8 cellular contexts compared by ENCODE assay signal in the genomic region with DNA sequence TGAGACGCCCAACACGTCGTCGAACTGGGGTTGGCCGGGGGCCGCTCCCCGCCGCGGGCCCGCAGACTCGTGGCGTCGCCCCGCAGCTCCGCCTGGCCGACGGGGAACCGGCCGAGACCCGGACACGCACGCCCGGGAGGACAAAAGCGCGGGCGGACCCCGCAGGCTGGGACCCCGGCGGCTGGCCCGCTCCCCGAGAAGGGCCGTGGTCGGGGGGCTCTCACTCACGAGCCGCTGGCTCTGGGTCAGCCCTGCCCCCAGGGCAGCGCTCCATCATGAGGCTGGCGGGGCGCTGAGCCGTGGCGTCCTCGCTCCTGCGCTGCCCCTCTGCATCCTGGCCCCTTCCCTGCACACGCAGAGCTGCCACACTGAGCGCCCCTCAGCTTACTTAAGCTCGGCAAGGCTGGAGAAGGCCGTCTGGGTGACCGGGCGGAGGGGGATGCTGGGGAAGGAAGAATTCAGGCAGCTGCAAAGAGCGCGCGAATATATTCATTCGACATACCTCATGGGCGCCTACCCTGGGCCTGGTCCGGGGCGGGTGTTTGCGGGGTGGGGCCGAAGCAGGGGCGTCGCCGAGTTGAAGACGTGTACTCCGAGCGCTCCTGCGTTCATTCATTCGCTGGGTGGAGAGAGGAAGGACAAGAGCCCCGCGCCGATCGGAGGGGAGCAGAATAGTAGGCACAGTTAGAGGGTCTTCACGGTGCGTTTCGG. TPM values are rescaled to one million over a fixed set of nuclear protein-coding genes. Genes with fewer than 3 reads are reported as not detected.
DNase-seq lines count a peak whose midpoint lies in the region; ATAC-seq and TF ChIP-seq lines count a peak whose summit lies in the region.

No MANE protein-coding gene starts in this region.

- H4K91ac ChIP-seq in neuronal stem cell (ENCODE audit: low read depth, low read length, poor library complexity) = no peak overlapping the region

- peak overlapping the region; percentile 95 for H3K9ac ChIP-seq in neuronal stem cell (ENCODE audit: low read depth, low read length, poor library complexity)

- H3K27me3 ChIP-seq in Panc1 (ENCODE audit: control insufficient read depth, insufficient read depth, low read length) (peaks cover 3% of the 10 kb centered on the region; the same call in 1 of the 2 replicates), neuronal stem cell (ENCODE audit: control insufficient read depth in 3 of 3, insufficient read depth in 3 of 3, low read depth in 1 of 3, low read length in 3 of 3) (peaks cover 0 to 21% (median 2%) of the 10 kb centered on the region in 3 experiments)

- no peak overlapping the region for H2BK15ac ChIP-seq in neuronal stem cell (ENCODE audit: low read length)

- H3K79me1 ChIP-seq in neuronal stem cell (ENCODE audit: low read depth, low read length) = peaks cover 3% of the 10 kb centered on the region

- POLR2A ChIA-PET in Panc1 (lab: Charles Lee) = no interaction called here

- H3K23ac ChIP-seq in neuronal stem cell (ENCODE audit: low read depth, low read length, poor library complexity) = peak overlapping the region; percentile 65

- WGBS in neuronal stem cell (ENCODE audit: extremely low coverage in 2 of 2, insufficient read length in 2 of 2, insufficient replicate concordance in 1 of 2), 2 donors = no CpG with 5 or more reads among the region's 72 CpGs

- H4K8ac ChIP-seq in neuronal stem cell (ENCODE audit: low read depth, low read length) = no peak overlapping the region

- H2BK120ac ChIP-seq in neuronal stem cell (ENCODE audit: low read depth, low read length) = no peak overlapping the region

- peak overlapping the region; percentile 79 for H3K4me2 ChIP-seq in neuronal stem cell (ENCODE audit: insufficient read depth, low read length, poor library complexity, severe bottlenecking)

- H3K18ac ChIP-seq in neuronal stem cell (ENCODE audit: low read length) = peak overlapping the region; percentile 99

- peak overlapping the region; percentile 95 for H3K14ac ChIP-seq in neuronal stem cell (ENCODE audit: low read length)

- TF ChIP-seq CTCF in Panc1 (IDR thresholded peaks at IDR 0.05) (no peak), fibroblast of pulmonary artery (IDR thresholded peaks at IDR 0.05; ENCODE audit: low read length, missing control alignments) (no peak)

- H2AFZ ChIP-seq in neuronal stem cell (ENCODE audit: low read length) = no peak overlapping the region

- peak overlapping the region; percentile 80 for H3K4ac ChIP-seq in neuronal stem cell (ENCODE audit: low read length)

- H3K36me3 ChIP-seq in Panc1 (ENCODE audit: control insufficient read depth, insufficient read depth, low read length) (no peaks in the 10 kb centered on the region), neuronal stem cell (replicated peaks in 1 of 2; ENCODE audit: control insufficient read depth in 2 of 2, insufficient read depth in 2 of 2, low read length in 2 of 2) (peaks cover 0 to 2% of the 10 kb centered on the region in 2 donors)

- H3K4me3 ChIP-seq in Panc1 (ENCODE audit: low read depth in 2 of 2, low read length in 2 of 2) (peak overlapping the region; percentile 49 to 55), fibroblast of pulmonary artery (replicated peaks; ENCODE audit: low read depth, low read length) (peak overlapping the region; percentile 55), neuronal stem cell (ENCODE audit: low read length in 2 of 2) (peak overlapping the region in 1 of 2 donors; percentile 84)

- H2BK12ac ChIP-seq in neuronal stem cell (ENCODE audit: low read length) = no peak overlapping the region

- CTCF ChIA-PET in Panc1 (lab: Charles Lee) = no interaction called here

- H3K4me1 ChIP-seq in Panc1 (ENCODE audit: control insufficient read depth, insufficient read depth, low read length) (peaks cover 14% of the 10 kb centered on the region; the same call in 1 of the 2 replicates), neuronal stem cell (ENCODE audit: control insufficient read depth in 2 of 2, insufficient read depth in 1 of 2, low read depth in 1 of 2, low read length in 2 of 2) (peaks cover 6 to 12% of the 10 kb centered on the region in 2 donors)

- in situ Hi-C loops in Panc1 (cut with HindIII; ENCODE audit: low pct_unique_long_range_greater_than_20kb, low sequenced_read_pairs) = no loop called here

- ATAC-seq in Panc1 (peak; percentile 87), HG02610 (IDR thresholded peaks at IDR 0.05; ENCODE audit: unreplicated experiment) (no peak)

- peak overlapping the region; percentile 53 for H2AK5ac ChIP-seq in neuronal stem cell (ENCODE audit: low read depth, low read length)

- intact Hi-C loops in Panc1 (cut with micrococcal nuclease; ENCODE audit: unreplicated experiment) = no loop called here

- H3K27ac ChIP-seq in Panc1 (ENCODE audit: low read length) (peak overlapping the region; percentile 37; the same call in 1 of the 2 replicates), neuronal stem cell (replicated peaks; ENCODE audit: low read length) (no peak overlapping the region)

- H3K9me3 ChIP-seq in Panc1 (ENCODE audit: control insufficient read depth, insufficient read depth, low read depth, low read length) = no peaks in the 10 kb centered on the region
- H3K9me3 ChIP-seq in neuronal stem cell (replicated peaks in 1 of 2; ENCODE audit: control insufficient read depth in 2 of 2, insufficient read depth in 1 of 2, low read depth in 1 of 2, low read length in 2 of 2) = no peaks in the 10 kb centered on the region

- peak overlapping the region; percentile 40 for H2BK5ac ChIP-seq in neuronal stem cell (ENCODE audit: low read length)

- DNase-seq in stimulated activated CD4-positive, alpha-beta T cell treated with anti-CD3 and anti-CD28 coated beads, Interleukin-12 subunit alpha, Interleukin-12 subunit beta, amount 100 ng/mL, for 4 hours = peak; percentile 18
- DNase-seq in stimulated activated CD4-positive, alpha-beta T cell treated with anti-CD3 and anti-CD28 coated beads, Interleukin-2, amount 100 ng/mL, for 48 hours = no peak
- no peak for DNase-seq in Panc1 (ENCODE audit: low read depth, low spot score)
- no peak for DNase-seq in fibroblast of pulmonary artery (ENCODE audit: low read depth)
- peak; percentile 48 for DNase-seq in neuronal stem cell (ENCODE audit: low spot score)
- DNase-seq in kidney glomerular epithelial cell (lab: John Stamatoyannopoulos, UW) = no peak
- no peak for DNase-seq in NCI-H524 treated with DMSO at 0.1 percent for 48 hours (lab: John Stamatoyannopoulos, UW)

- BruUV-seq in Panc1 (replicated peaks; lab: Mats Ljungman, UMichigan) = no TSS peak

RNA-seq across cellular contexts. Expression of gene CYB5R2, which starts 0.6 kb away (rescaled TPM):
- total RNA-seq in Panc1 (2021; ENCODE audit: unreplicated experiment) = 46.3 TPM
- polyA plus RNA-seq in Panc1 (2012; ENCODE audit: insufficient read length) = 62.9 TPM
- 37.3 TPM for polyA plus RNA-seq in neuronal stem cell (2013, experiment 1 of 2)
- 38.6 TPM for polyA plus RNA-seq in neuronal stem cell (2013, experiment 2 of 2)

RNA-seq across cellular contexts. Expression of gene OVCH2, which starts 32.4 kb away (rescaled TPM):
- not detected for total RNA-seq in Panc1 (2021; ENCODE audit: unreplicated experiment)
- polyA plus RNA-seq in Panc1 (2012; ENCODE audit: insufficient read length) = not detected
- 0.20 TPM for polyA plus RNA-seq in neuronal stem cell (2013, experiment 1 of 2)
- polyA plus RNA-seq in neuronal stem cell (2013, experiment 2 of 2) = 0.10 TPM

Comparison
In these comparisons a context has a peak if more than half of its experiments do, and no peak if none do; other contexts are left out.
1. DNase-seq: peak in stimulated activated CD4-positive, alpha-beta T cell treated with anti-CD3 and anti-CD28 coated beads, Interleukin-12 subunit alpha, Interleukin-12 subunit beta, amount 100 ng/mL, for 4 hours (single experiment) and neuronal stem cell (single experiment); none in stimulated activated CD4-positive, alpha-beta T cell treated with anti-CD3 and anti-CD28 coated beads, Interleukin-2, amount 100 ng/mL, for 48 hours (0 of 2), Panc1 (single experiment), fibroblast of pulmonary artery (single experiment), kidney glomerular epithelial cell (single experiment) and NCI-H524 treated with DMSO at 0.1 percent for 48 hours (single experiment).